11 cellular contexts compared by ENCODE assay signal in the genomic region with DNA sequence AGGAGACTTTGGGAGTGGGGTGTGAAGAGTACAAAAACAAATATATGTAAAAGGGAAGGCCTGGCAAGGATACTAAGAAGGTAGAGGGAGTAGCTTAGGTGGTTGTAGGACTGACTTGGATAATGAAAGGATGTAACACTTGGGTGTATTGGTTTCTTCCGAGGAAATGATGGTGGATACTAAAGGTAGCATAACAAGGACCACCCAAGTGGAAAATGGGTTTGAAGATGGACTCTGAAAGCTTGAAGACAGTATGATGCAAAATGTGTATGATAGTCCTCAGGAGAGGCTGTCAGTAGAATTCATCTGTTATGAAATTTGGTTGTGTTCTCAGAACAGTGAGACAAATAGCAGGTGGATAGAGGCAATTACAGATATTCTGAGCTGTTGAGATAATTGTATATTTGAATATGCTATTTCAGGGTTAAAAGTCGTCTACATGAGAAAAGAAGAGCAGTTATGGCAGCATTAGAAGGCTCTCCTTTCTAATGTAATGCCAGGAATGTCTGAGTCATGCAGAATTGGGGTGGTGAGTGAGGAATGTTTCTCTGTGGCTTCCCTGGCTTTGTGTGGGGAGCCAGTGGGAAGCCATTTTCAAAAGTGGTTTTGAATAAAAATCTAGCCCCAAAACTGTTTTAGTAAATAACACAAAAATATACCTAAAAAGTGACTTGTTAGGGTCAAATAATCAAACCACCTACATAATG.
A peak's percentile ranks its signal among the peaks of the same experiment; 100 is the strongest.
DNase-seq lines count a peak whose midpoint lies in the region; ATAC-seq and TF ChIP-seq lines count a peak whose summit lies in the region.
"Had no signal": no experiment of that assay in that cellular context is flagged by ENCODE, and none has a peak within 500 bp of the region (broad histone marks: within the 10 kb centered on the region; RNA-seq: fewer than 3 reads in every experiment).

No MANE protein-coding gene starts in this region.

- no peaks in the 10 kb centered on the region for H3K4me1 Mint-ChIP-seq in immature natural killer cell
- H3K4me1 Mint-ChIP-seq: activated T-helper 17 cell treated with anti-CD3 and anti-CD28 coated beads, Interleukin-2, amount 50 U/mL, for 72 hours had no signal

- H3K4me3 ChIP-seq in fibroblast of mammary gland (ENCODE audit: control insufficient read depth, low read depth, low read length) (no peak overlapping the region), psoas muscle (no peak overlapping the region), suprapubic skin (no peak overlapping the region)

- H3K4me3 Mint-ChIP-seq in immature natural killer cell = no peak overlapping the region
- H3K4me3 Mint-ChIP-seq: activated T-helper 17 cell treated with anti-CD3 and anti-CD28 coated beads, Interleukin-2, amount 50 U/mL, for 72 hours had no signal

- 22 to 34% (median 27%) methylated on average over 2 of the region's 2 CpGs for WGBS in psoas muscle, 3 donors
- WGBS in suprapubic skin = 39% methylated on average over 2 of the region's 2 CpGs

- no peak for TF ChIP-seq EP300 in suprapubic skin (IDR thresholded peaks at IDR 0.05)

- peak; percentile 88 for DNase-seq in GM03348 (ENCODE audit: low spot score)
- peak; percentile 85 for DNase-seq in RPMI7951 (ENCODE audit: low read depth)
- DNase-seq in fibroblast of mammary gland (ENCODE audit: low read depth) = peak; percentile 81
- no peak for DNase-seq in psoas muscle
- DNase-seq in suprapubic skin (ENCODE audit: low spot score in 2 of 2) = no peak
- DNase-seq in GM10266 (ENCODE audit: extremely low spot score) = no peak
- no peak for DNase-seq in immature natural killer cell
- DNase-seq in activated naive CD4-positive, alpha-beta T cell treated with anti-CD3 and anti-CD28 coated beads, Interleukin-2, amount 50 U/mL, for 16 hours = no peak
- DNase-seq: NCI-H1930 had no signal

- no peak for TF ChIP-seq POLR2A in suprapubic skin (IDR thresholded peaks at IDR 0.05)

- H3K9me3 ChIP-seq in psoas muscle = no peaks in the 10 kb centered on the region
- no peaks in the 10 kb centered on the region for H3K9me3 ChIP-seq in suprapubic skin
- H3K9me3 ChIP-seq: neutrophil had no signal

- TF ChIP-seq CTCF in fibroblast of mammary gland (conservative IDR thresholded peaks at IDR 0.05; ENCODE audit: control insufficient read depth, insufficient read depth, low read depth, low read length) (no peak), psoas muscle (IDR thresholded peaks at IDR 0.05) (no peak), suprapubic skin (IDR thresholded peaks at IDR 0.05) (no peak), GM10266 (IDR thresholded peaks at IDR 0.05; ENCODE audit: control insufficient read depth, insufficient read depth, low read depth, missing control alignments) (no peak)

- H3K27ac Mint-ChIP-seq in immature natural killer cell = no peak overlapping the region
- H3K27ac Mint-ChIP-seq: activated T-helper 17 cell treated with anti-CD3 and anti-CD28 coated beads, Interleukin-2, amount 50 U/mL, for 72 hours had no signal

- H3K36me3 ChIP-seq in psoas muscle (ENCODE audit: insufficient read depth in 1 of 2, low read depth in 1 of 2) (no peaks in the 10 kb centered on the region), suprapubic skin (no peaks in the 10 kb centered on the region)
- H3K36me3 ChIP-seq: neutrophil had no signal

- H3K27ac ChIP-seq in psoas muscle (peak overlapping the region; percentile 66), suprapubic skin (no peak overlapping the region)
- H3K27ac ChIP-seq: neutrophil had no signal

- H3K9me3 Mint-ChIP-seq in immature natural killer cell = peaks cover 0 to 9% (median 2%) of the 10 kb centered on the region in 6 donors
- H3K9me3 Mint-ChIP-seq: activated T-helper 17 cell treated with anti-CD3 and anti-CD28 coated beads, Interleukin-2, amount 50 U/mL, for 72 hours had no signal

- H3K4me1 ChIP-seq in psoas muscle = peaks cover 16% of the 10 kb centered on the region
- H3K4me1 ChIP-seq in suprapubic skin = peaks cover 3% of the 10 kb centered on the region

- no peaks in the 10 kb centered on the region for H3K36me3 Mint-ChIP-seq in immature natural killer cell

- intact Hi-C loops in psoas muscle (cut with DNase I) = no loop called here

- peaks cover 0 to 8% (median 5%) of the 10 kb centered on the region in 3 donors for H3K27me3 Mint-ChIP-seq in immature natural killer cell (ENCODE audit: low read depth in 3 of 3)

- H3K27me3 ChIP-seq in psoas muscle (ENCODE audit: insufficient read depth in 3 of 3, low read length in 2 of 3) (no peaks in the 10 kb centered on the region), suprapubic skin (no peaks in the 10 kb centered on the region)

- ATAC-seq in psoas muscle = peak; percentile 73 to 88 (median 76)
- ATAC-seq: activated T-helper 17 cell treated with anti-CD3 and anti-CD28 coated beads, Interleukin-2, amount 50 U/mL, for 72 hours had no signal

Comparison
In these comparisons a context has a peak if more than half of its experiments do, and no peak if none do; other contexts are left out.
1. DNase-seq: peak in GM03348 (single experiment), RPMI7951 (single experiment) and fibroblast of mammary gland (single experiment); none in psoas muscle (0 of 2), suprapubic skin (0 of 2), GM10266 (single experiment), immature natural killer cell (0 of 3) and activated naive CD4-positive, alpha-beta T cell treated with anti-CD3 and anti-CD28 coated beads, Interleukin-2, amount 50 U/mL, for 16 hours (single experiment).